In the genomic region with DNA sequence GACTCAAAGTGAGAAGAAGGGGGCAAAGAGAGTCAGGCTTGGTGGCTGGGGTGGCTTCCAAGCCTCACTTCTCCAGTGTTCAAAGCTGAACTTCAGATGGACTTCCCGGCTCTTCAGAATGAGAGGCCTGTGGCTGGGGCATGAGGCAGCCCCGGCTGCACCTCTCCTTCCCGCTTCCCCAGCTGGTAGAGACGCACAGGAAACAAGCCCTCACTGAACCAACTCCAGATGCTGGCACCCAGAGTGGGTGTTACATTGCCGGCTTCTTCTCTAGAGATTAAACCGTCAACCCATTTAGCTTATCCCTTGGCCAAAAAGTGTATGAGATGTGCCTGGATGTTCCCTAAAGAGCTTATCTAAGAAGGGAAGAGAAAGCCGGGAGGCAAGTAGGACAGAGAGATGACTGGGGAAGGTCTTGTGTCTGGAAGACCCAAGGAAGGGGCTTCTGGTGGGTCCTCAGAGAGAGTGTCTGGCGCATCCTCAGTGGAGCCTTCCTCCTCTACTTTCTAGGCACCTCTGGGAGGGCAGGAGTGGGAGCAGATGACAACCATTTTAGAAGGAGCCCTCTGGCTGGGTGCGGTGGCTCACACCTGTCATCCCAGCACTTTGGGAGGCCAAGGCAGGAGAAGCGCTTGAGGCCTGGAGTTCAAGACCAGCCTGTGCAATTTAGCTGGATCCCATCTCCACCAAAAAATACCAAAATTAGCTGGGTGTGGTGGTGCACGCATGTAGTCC, we compare ENCODE assay signal across 10 cellular contexts. TPM values are rescaled to one million over a fixed set of nuclear protein-coding genes. Genes with fewer than 3 reads are reported as not detected.
DNase-seq lines count a peak whose midpoint lies in the region; TF ChIP-seq lines count a peak whose summit lies in the region.
"Had no signal": no experiment of that assay in that cellular context is flagged by ENCODE, and none has a peak within 500 bp of the region (broad histone marks: within the 10 kb centered on the region; RNA-seq: fewer than 3 reads in every experiment).

No MANE protein-coding gene starts in this region.

- peak; percentile 67 for DNase-seq in activated CD4-positive, alpha-beta T cell treated with anti-CD3 and anti-CD28 coated beads, Interleukin-2, amount 10 ng/mL, durations not matched to agents 24 days and 14 days
- DNase-seq in activated CD4-positive, alpha-beta T cell treated with anti-CD3 and anti-CD28 coated beads for 1 hour: no peak
- DNase-seq in adrenal gland (no peak), tibial nerve (ENCODE audit: low spot score in 2 of 2) (no peak), NCI-H510A (lab: John Stamatoyannopoulos, UW) (no peak), NCI-H2227 treated with DMSO at 0.1 percent for 48 hours (lab: John Stamatoyannopoulos, UW) (no peak), mucosa of gallbladder (ENCODE audit: low spot score) (no peak)
- DNase-seq: NCI-H2029 had no signal

- H3K4me1 ChIP-seq in adrenal gland (replicated peaks in 1 of 2) (peaks cover 26 to 40% of the 10 kb centered on the region in 2 donors), mesodermal cell (ENCODE audit: control insufficient read depth, insufficient read depth, low read length, poor library complexity, severe bottlenecking) (peaks cover 22% of the 10 kb centered on the region), tibial nerve (peaks cover 0 to 69% (median 33%) of the 10 kb centered on the region in 4 donors)

- H3K27ac Mint-ChIP-seq in activated CD4-positive, alpha-beta T cell treated with anti-CD3 and anti-CD28 coated beads, Interleukin-2, amount 10 ng/mL, durations not matched to agents 24 days and 14 days: peak overlapping the region; percentile 16

- TF ChIP-seq EP300 in tibial nerve (IDR thresholded peaks at IDR 0.05): no peak

- H3K36me3 ChIP-seq in adrenal gland (replicated peaks in 1 of 2) (no peaks in the 10 kb centered on the region), mesodermal cell (ENCODE audit: control insufficient read depth, insufficient read depth, low read length) (peaks cover 8% of the 10 kb centered on the region), tibial nerve (peaks cover 0 to 22% (median 0%) of the 10 kb centered on the region in 3 donors)

- 76 to 77% (median 76%) methylated on average over 8 to 11 of the region's 11 CpGs for WGBS in adrenal gland, 4 donors
- WGBS in mesodermal cell (ENCODE audit: insufficient coverage in 2 of 2), 2 experiments: 89 to 97% methylated on average over 9 to 10 of the region's 11 CpGs
- 64 to 65% methylated on average over 11 of the region's 11 CpGs for WGBS in tibial nerve, 2 donors

- no peaks in the 10 kb centered on the region for H3K27me3 ChIP-seq in adrenal gland
- H3K27me3 ChIP-seq in tibial nerve: no peaks in the 10 kb centered on the region

- no peak for TF ChIP-seq CTCF in adrenal gland (IDR thresholded peaks at IDR 0.05)
- no peak for TF ChIP-seq CTCF in tibial nerve (IDR thresholded peaks at IDR 0.05)

- H3K27ac ChIP-seq in adrenal gland (peak overlapping the region in 3 of 5 donors; percentile 9 to 92 (median 74)), mesodermal cell (ENCODE audit: low read depth, low read length, severe bottlenecking) (peak overlapping the region; percentile 71), tibial nerve (peak overlapping the region; percentile 84 to 99 (median 97))

- peaks cover 8% of the 10 kb centered on the region for H3K27me3 Mint-ChIP-seq in activated CD4-positive, alpha-beta T cell treated with anti-CD3 and anti-CD28 coated beads, Interleukin-2, amount 10 ng/mL, durations not matched to agents 24 days and 14 days

- peaks cover 2% of the 10 kb centered on the region for H3K36me3 Mint-ChIP-seq in activated CD4-positive, alpha-beta T cell treated with anti-CD3 and anti-CD28 coated beads, Interleukin-2, amount 10 ng/mL, durations not matched to agents 24 days and 14 days (ENCODE audit: low read depth)

- H3K4me3 Mint-ChIP-seq in activated CD4-positive, alpha-beta T cell treated with anti-CD3 and anti-CD28 coated beads, Interleukin-2, amount 10 ng/mL, durations not matched to agents 24 days and 14 days: no peak overlapping the region

- intact Hi-C loops in activated CD4-positive, alpha-beta T cell treated with anti-CD3 and anti-CD28 coated beads, Interleukin-2, amount 10 ng/mL, durations not matched to agents 24 days and 14 days (cut with micrococcal nuclease): loop anchor here (5.0 kb wide), 1 partner anchor 89 kb away; no protein-coding TSS in a partner anchor
- intact Hi-C loops in adrenal gland (cut with DNase I): loop anchor here in 1 of 2 donors (10.0 kb wide), 1 partner anchor 264 kb away; no protein-coding TSS in a partner anchor

- no peaks in the 10 kb centered on the region for H3K9me3 Mint-ChIP-seq in activated CD4-positive, alpha-beta T cell treated with anti-CD3 and anti-CD28 coated beads, Interleukin-2, amount 10 ng/mL, durations not matched to agents 24 days and 14 days

- peaks cover 24% of the 10 kb centered on the region for H3K4me1 Mint-ChIP-seq in activated CD4-positive, alpha-beta T cell treated with anti-CD3 and anti-CD28 coated beads, Interleukin-2, amount 10 ng/mL, durations not matched to agents 24 days and 14 days

- TF ChIP-seq POLR2A in adrenal gland (IDR thresholded peaks at IDR 0.05): no peak
- TF ChIP-seq POLR2A in tibial nerve (IDR thresholded peaks at IDR 0.05): no peak

- H3K9me3 ChIP-seq in adrenal gland (replicated peaks in 1 of 3) (no peaks in the 10 kb centered on the region), mesodermal cell (ENCODE audit: control insufficient read depth, low read length) (no peaks in the 10 kb centered on the region), tibial nerve (no peaks in the 10 kb centered on the region)

- H3K4me3 ChIP-seq in adrenal gland (no peak overlapping the region), mesodermal cell (ENCODE audit: extremely low read depth, insufficient read depth, low read length, poor library complexity, severe bottlenecking) (no peak overlapping the region), tibial nerve (peak overlapping the region in 1 of 4 donors; percentile 78)

RNA-seq across cellular contexts. Expression of gene ADAMTSL4, which starts 2.0 kb away (rescaled TPM):
- 1.3 and 1.8 TPM in 2 replicates for total RNA-seq in activated CD4-positive, alpha-beta T cell treated with anti-CD3 and anti-CD28 coated beads, Interleukin-2, amount 10 ng/mL, durations not matched to agents 24 days and 14 days
- total RNA-seq in adrenal gland: 10 to 100 TPM in 4 of 8 donors, 1 to 10 TPM in 4; 4.5 to 34.4 (median 9.2) TPM
- 10 to 100 TPM in 2 of 3 donors, 1 to 10 TPM in 1; 1.7 to 31.4 (median 31.1) TPM for polyA plus RNA-seq in adrenal gland
- 6.7 TPM for polyA plus RNA-seq in mesodermal cell (2013, experiment 1 of 2)
- polyA plus RNA-seq in mesodermal cell (2013, experiment 2 of 2): 7.2 TPM
- total RNA-seq in tibial nerve: 100 to 1,000 TPM in 2 of 4 donors, 10 to 100 TPM in 2; 54.4 to 132 (median 93.2) TPM
- total RNA-seq in mucosa of gallbladder: 17.2 TPM

RNA-seq across cellular contexts. Expression of gene MCL1, which starts 28.2 kb away (rescaled TPM):
- 278 and 280 TPM in 2 replicates for total RNA-seq in activated CD4-positive, alpha-beta T cell treated with anti-CD3 and anti-CD28 coated beads, Interleukin-2, amount 10 ng/mL, durations not matched to agents 24 days and 14 days
- 100 to 1,000 TPM; 146 to 299 (median 207) TPM for total RNA-seq in adrenal gland
- 100 to 1,000 TPM in 1 of 3 donors, 10 to 100 TPM in 2; 57.4 to 187 (median 90.5) TPM for polyA plus RNA-seq in adrenal gland
- polyA plus RNA-seq in mesodermal cell (2013, experiment 1 of 2): 150 TPM
- polyA plus RNA-seq in mesodermal cell (2013, experiment 2 of 2): 143 TPM
- 100 to 1,000 TPM; 235 to 306 (median 258) TPM for total RNA-seq in tibial nerve
- total RNA-seq in mucosa of gallbladder: 231 TPM

RNA-seq across cellular contexts. Expression of gene FALEC, which starts 35.7 kb away (rescaled TPM):
- not detected in 2 replicates for total RNA-seq in activated CD4-positive, alpha-beta T cell treated with anti-CD3 and anti-CD28 coated beads, Interleukin-2, amount 10 ng/mL, durations not matched to agents 24 days and 14 days
- total RNA-seq in adrenal gland (under 1 TPM in 1 of 8 donors, not detected in 7; 0.61 TPM), tibial nerve (not detected), mucosa of gallbladder (1.1 TPM)
- under 1 TPM in 1 of 3 donors, not detected in 2; 0.40 TPM for polyA plus RNA-seq in adrenal gland
- polyA plus RNA-seq in mesodermal cell (2013, experiment 1 of 2): not detected
- polyA plus RNA-seq in mesodermal cell (2013, experiment 2 of 2): not detected
- polyA plus RNA-seq: AG04450 had no signal

RNA-seq across cellular contexts. Expression of gene ECM1, which starts 43.3 kb away (rescaled TPM):
- total RNA-seq in activated CD4-positive, alpha-beta T cell treated with anti-CD3 and anti-CD28 coated beads, Interleukin-2, amount 10 ng/mL, durations not matched to agents 24 days and 14 days: 1.5 and 2.4 TPM in 2 replicates
- 10 to 100 TPM; 14.0 to 63.0 (median 25.0) TPM for total RNA-seq in adrenal gland
- 10 to 100 TPM; 22.2 to 54.4 (median 44.4) TPM for polyA plus RNA-seq in adrenal gland
- polyA plus RNA-seq in mesodermal cell (2013, experiment 1 of 2): 80.5 TPM
- polyA plus RNA-seq in mesodermal cell (2013, experiment 2 of 2): 65.4 TPM
- 10 to 100 TPM; 10.1 to 32.2 (median 15.0) TPM for total RNA-seq in tibial nerve
- total RNA-seq in mucosa of gallbladder: 681 TPM
